Comparison of ENCODE assay signal across 8 cellular contexts in the genomic region with DNA sequence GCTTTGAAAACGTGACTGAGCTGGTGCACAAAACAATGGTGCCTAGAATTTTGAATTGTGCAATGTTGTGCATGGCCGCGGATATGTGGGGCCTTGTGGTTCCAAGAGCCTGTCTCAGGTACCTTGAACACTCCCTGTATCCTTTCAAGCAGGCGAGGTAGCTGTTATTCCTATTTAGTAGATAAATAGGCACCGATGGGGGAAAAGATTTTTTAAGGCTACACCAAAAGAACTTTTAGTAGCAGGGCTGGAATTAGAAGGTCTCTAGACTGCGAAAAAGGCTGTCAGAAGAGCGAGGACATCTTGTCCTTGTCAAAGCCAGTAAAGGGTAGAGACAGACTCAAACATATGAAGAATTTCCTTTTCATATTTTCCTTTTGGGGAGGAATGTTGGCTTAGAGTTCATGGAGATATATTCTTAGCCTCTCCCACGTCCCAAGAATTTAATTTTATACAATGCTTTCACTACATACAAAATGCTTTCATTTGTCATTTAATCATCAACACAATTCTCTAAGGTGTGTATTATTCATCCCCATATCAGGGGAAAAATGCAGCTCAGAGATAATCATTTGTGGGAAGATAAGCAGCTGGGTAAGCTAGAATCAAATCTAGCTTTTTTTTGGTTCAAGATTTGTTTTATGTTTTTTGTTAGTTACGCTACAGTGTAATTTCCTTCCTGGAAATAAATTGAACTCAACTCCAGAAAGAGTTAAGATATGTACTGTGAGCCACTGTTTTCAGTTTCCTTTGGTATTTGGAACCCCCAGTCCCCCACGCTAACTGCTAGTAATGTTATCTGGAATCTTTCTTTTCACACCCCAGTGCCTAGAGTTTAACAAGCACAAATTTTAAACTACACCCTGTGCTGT. TPM values are rescaled to one million over a fixed set of nuclear protein-coding genes. Genes with fewer than 3 reads are reported as not detected.
DNase-seq lines count a peak whose midpoint lies in the region; ATAC-seq and TF ChIP-seq lines count a peak whose summit lies in the region.

No MANE protein-coding gene starts in this region.

- WGBS in right lobe of liver (ENCODE audit: insufficient coverage, low coverage, low lambda C conversion rate, missing lambda C conversion rate): 18% methylated on average over 10 of the region's 10 CpGs
- WGBS in suprapubic skin: 26% methylated on average over 10 of the region's 10 CpGs

- H3K36me3 ChIP-seq in right lobe of liver (peaks cover 0 to 25% (median 18%) of the 10 kb centered on the region in 4 donors), suprapubic skin (peaks cover 20% of the 10 kb centered on the region)

- ATAC-seq in right lobe of liver (peak in 3 of 4 donors; percentile 7 to 21 (median 9)), GM18909 (IDR thresholded peaks at IDR 0.05; ENCODE audit: poor library complexity, unreplicated experiment) (no peak), HG02678 (IDR thresholded peaks at IDR 0.05; ENCODE audit: unreplicated experiment) (no peak)

- H3K4me3 ChIP-seq in choroid plexus epithelial cell (ENCODE audit: low read depth, low read length) (peak overlapping the region; percentile 98), right lobe of liver (peak overlapping the region; percentile 60 to 99 (median 86)), suprapubic skin (peak overlapping the region; percentile 65)

- H3K27me3 ChIP-seq in right lobe of liver (no peaks in the 10 kb centered on the region), suprapubic skin (no peaks in the 10 kb centered on the region)

- H3K9me3 ChIP-seq in right lobe of liver (no peaks in the 10 kb centered on the region), suprapubic skin (no peaks in the 10 kb centered on the region)

- intact Hi-C loops in right lobe of liver (cut with DNase I): no loop called here

- DNase-seq in DMS53 (lab: John Stamatoyannopoulos, UW) (peak; percentile 76), KG1 (lab: John Stamatoyannopoulos, UW) (peak; percentile 87), SW480 (ENCODE audit: low spot score) (peak; percentile 46), choroid plexus epithelial cell (ENCODE audit: low read depth) (peak; percentile 78), right lobe of liver (peak in 2 of 3 donors; percentile 33 to 64), suprapubic skin (ENCODE audit: low spot score in 2 of 2) (peak in 1 of 2 donors; percentile 70)

- no peak for TF ChIP-seq EP300 in suprapubic skin (IDR thresholded peaks at IDR 0.05)

- H3K4me1 ChIP-seq in right lobe of liver (peaks cover 0 to 15% (median 0%) of the 10 kb centered on the region in 4 donors), suprapubic skin (peaks cover 50% of the 10 kb centered on the region)

- H3K27ac ChIP-seq in right lobe of liver: peak overlapping the region; percentile 100
- H3K27ac ChIP-seq in suprapubic skin: peak overlapping the region; percentile 100

- TF ChIP-seq POLR2A in right lobe of liver (IDR thresholded peaks at IDR 0.05) (peak; percentile 29), suprapubic skin (IDR thresholded peaks at IDR 0.05) (no peak)

- TF ChIP-seq CTCF in choroid plexus epithelial cell (conservative IDR thresholded peaks at IDR 0.05; ENCODE audit: low read depth, low read length): no peak
- no peak for TF ChIP-seq CTCF in right lobe of liver (IDR thresholded peaks at IDR 0.05)
- no peak for TF ChIP-seq CTCF in suprapubic skin (IDR thresholded peaks at IDR 0.05)

RNA-seq across cellular contexts. Expression of a gene that starts 1.7 kb away (rescaled TPM):
- total RNA-seq in right lobe of liver (100 to 1,000 TPM; 388 to 894 (median 659) TPM), suprapubic skin (100 to 1,000 TPM; 212 to 708 (median 560) TPM)

Comparison
In these comparisons a context has a peak if more than half of its experiments do, and no peak if none do; other contexts are left out.
1. ATAC-seq: peak in right lobe of liver (3 of 4); none in GM18909 (single experiment) and HG02678 (single experiment).
2. Peak in every context shown above with its lines, with median percentiles within 50 percentile points of each other: H3K4me3 ChIP-seq.